In genomic region chr20:51206032-51206662, GRCh38 we compare ENCODE assay signal across 18 cellular contexts.
"Had no signal": no experiment of that assay in that cellular context is flagged by ENCODE, and none has a peak within 500 bp of the region (broad histone marks: within the 10 kb centered on the region; RNA-seq: fewer than 3 reads in every experiment).

No MANE protein-coding gene starts in this region.

- H3K27me3 ChIP-seq: breast epithelium had no signal

- H3K27ac ChIP-seq: breast epithelium, lower lobe of right lung, spleen, transverse colon had no signal

- H3K9me3 Mint-ChIP-seq: activated T-helper 1 cell treated with anti-CD3 and anti-CD28 coated beads, Interleukin-12 subunit alpha, Interleukin-12 subunit beta, Interleukin-2, Interleukin-4 antibody, amounts not matched to agents 30 ng/mL and 10 ng/mL and 1 ng/mL, durations not matched to agents 14 hours and 24 hours and 36 hours; stimulated activated memory B cell treated with anti-CD40 and anti-IgM and Interleukin-4, amounts not matched to agents 10 μg/mL and 1 μg/mL and 100 μg/mL, for 72 hours had no signal

- H3K36me3 Mint-ChIP-seq: naive B cell; stimulated activated memory B cell treated with anti-CD40 and anti-IgM and Interleukin-4, amounts not matched to agents 10 μg/mL and 1 μg/mL and 100 μg/mL, for 72 hours had no signal

- H3K9me3 ChIP-seq: breast epithelium, lower lobe of right lung, spleen, transverse colon had no signal

- H3K36me3 ChIP-seq: breast epithelium, lower lobe of right lung, spleen, transverse colon had no signal

- ATAC-seq: activated CD8-positive, alpha-beta T cell treated with anti-CD3 and anti-CD28 coated beads, Interleukin-2, amount 10 ng/mL, durations not matched to agents 7 days and 5 days; left cardiac atrium; lower lobe of right lung; right cardiac atrium; stimulated activated memory B cell treated with anti-CD40 and anti-IgM and Interleukin-4, amounts not matched to agents 10 μg/mL and 1 μg/mL and 100 μg/mL, for 72 hours had no signal

- H3K4me3 Mint-ChIP-seq: activated CD8-positive, alpha-beta T cell treated with anti-CD3 and anti-CD28 coated beads, Interleukin-2, amount 10 ng/mL, durations not matched to agents 7 days and 5 days; activated T-helper 1 cell treated with anti-CD3 and anti-CD28 coated beads, Interleukin-12 subunit alpha, Interleukin-12 subunit beta, Interleukin-2, Interleukin-4 antibody, amounts not matched to agents 30 ng/mL and 10 ng/mL and 1 ng/mL, durations not matched to agents 14 hours and 24 hours and 36 hours; stimulated activated memory B cell treated with anti-CD40 and anti-IgM and Interleukin-4, amounts not matched to agents 10 μg/mL and 1 μg/mL and 100 μg/mL, for 72 hours had no signal

- H3K4me1 ChIP-seq: breast epithelium, lower lobe of right lung, spleen had no signal

- DNase-seq: activated CD4-positive, alpha-beta T cell treated with anti-CD3 and anti-CD28 coated beads for 48 hours; activated CD8-positive, alpha-beta memory T cell treated with anti-CD3 and anti-CD28 coated beads, Interleukin-2, amount 50 U/mL, for 48 hours; activated CD8-positive, alpha-beta T cell treated with anti-CD3 and anti-CD28 coated beads, Interleukin-2, amount 10 ng/mL, durations not matched to agents 7 days and 5 days; activated naive CD4-positive, alpha-beta T cell; aorta; hypothalamus; left cardiac atrium; lower lobe of right lung; midbrain; naive B cell; right cardiac atrium; spleen; stimulated activated CD4-positive, alpha-beta T cell treated with anti-CD3 and anti-CD28 coated beads, Interleukin-1b, Interleukin-23, amount 100 ng/mL, for 48 hours; transverse colon had no signal

- H3K4me3 ChIP-seq: breast epithelium, lower lobe of right lung, spleen, transverse colon had no signal

- H3K27ac Mint-ChIP-seq: activated CD8-positive, alpha-beta T cell treated with anti-CD3 and anti-CD28 coated beads, Interleukin-2, amount 10 ng/mL, durations not matched to agents 7 days and 5 days; activated T-helper 1 cell treated with anti-CD3 and anti-CD28 coated beads, Interleukin-12 subunit alpha, Interleukin-12 subunit beta, Interleukin-2, Interleukin-4 antibody, amounts not matched to agents 30 ng/mL and 10 ng/mL and 1 ng/mL, durations not matched to agents 14 hours and 24 hours and 36 hours; progenitor cell of endocrine pancreas; stimulated activated memory B cell treated with anti-CD40 and anti-IgM and Interleukin-4, amounts not matched to agents 10 μg/mL and 1 μg/mL and 100 μg/mL, for 72 hours had no signal

- H3K4me1 Mint-ChIP-seq: stimulated activated memory B cell treated with anti-CD40 and anti-IgM and Interleukin-4, amounts not matched to agents 10 μg/mL and 1 μg/mL and 100 μg/mL, for 72 hours had no signal
